17 cellular contexts compared by ENCODE assay signal in the genomic region with DNA sequence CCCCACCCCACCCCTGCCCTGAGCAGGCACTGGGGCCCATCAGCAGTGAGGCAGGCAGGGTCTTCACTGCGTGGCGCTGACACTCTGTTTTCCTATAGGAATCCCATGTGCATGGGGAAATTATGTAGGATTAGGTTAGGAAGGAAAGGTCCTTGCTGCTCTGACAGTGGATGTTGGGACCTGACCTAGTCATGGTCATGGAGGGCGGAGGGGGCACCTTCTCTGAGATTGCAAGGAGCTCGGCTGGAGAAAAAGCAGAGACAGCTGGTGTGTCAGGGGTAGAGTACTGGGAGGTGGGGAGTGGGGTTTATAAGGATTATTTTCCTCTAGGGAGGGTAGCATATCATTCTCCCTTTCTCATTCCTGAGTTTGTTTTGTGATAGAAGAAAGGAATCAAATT.
"Had no signal": no experiment of that assay in that cellular context is flagged by ENCODE, and none has a peak within 500 bp of the region (broad histone marks: within the 10 kb centered on the region; RNA-seq: fewer than 3 reads in every experiment).

No MANE protein-coding gene starts in this region.

- H3K4me3 Mint-ChIP-seq: activated CD4-positive, alpha-beta T cell treated with anti-CD3 and anti-CD28 coated beads, Interleukin-2, amount 10 ng/mL, durations not matched to agents 7 days and 5 days; activated T-cell treated with anti-CD3 and anti-CD28 coated beads, Interleukin-2, amount 50 U/mL, for 72 hours; central memory CD8-positive, alpha-beta T cell; stimulated activated naive B cell treated with anti-CD40 and anti-IgM and Interleukin-4, amounts not matched to agents 10 μg/mL and 1 μg/mL and 100 μg/mL, for 72 hours had no signal

- H3K36me3 Mint-ChIP-seq: activated naive CD4-positive, alpha-beta T cell treated with anti-CD3 and anti-CD28 coated beads, Interleukin-2, amount 50 U/mL, for 72 hours; stimulated activated naive B cell treated with anti-CD40 and anti-IgM and Interleukin-4, amounts not matched to agents 10 μg/mL and 1 μg/mL and 100 μg/mL, for 72 hours had no signal

- H3K4me1 ChIP-seq: esophagus muscularis mucosa, pancreas, tibial artery had no signal

- H3K4me3 ChIP-seq: esophagus muscularis mucosa, pancreas, tibial artery had no signal

- H3K27ac ChIP-seq: esophagus muscularis mucosa, pancreas, tibial artery had no signal

- H3K27ac Mint-ChIP-seq: activated CD4-positive, alpha-beta T cell treated with anti-CD3 and anti-CD28 coated beads, Interleukin-2, amount 10 ng/mL, durations not matched to agents 7 days and 5 days; activated T-cell treated with anti-CD3 and anti-CD28 coated beads, Interleukin-2, amount 50 U/mL, for 72 hours; stimulated activated naive B cell treated with anti-CD40 and anti-IgM and Interleukin-4, amounts not matched to agents 10 μg/mL and 1 μg/mL and 100 μg/mL, for 72 hours had no signal

- H3K9me3 ChIP-seq: esophagus muscularis mucosa, pancreas, tibial artery had no signal

- H3K27me3 Mint-ChIP-seq: activated CD4-positive, alpha-beta T cell treated with anti-CD3 and anti-CD28 coated beads, Interleukin-2, amount 10 ng/mL, durations not matched to agents 7 days and 5 days had no signal

- H3K27me3 ChIP-seq: pancreas had no signal

- H3K9me3 Mint-ChIP-seq: activated CD4-positive, alpha-beta T cell treated with anti-CD3 and anti-CD28 coated beads, Interleukin-2, amount 10 ng/mL, durations not matched to agents 7 days and 5 days; activated naive CD4-positive, alpha-beta T cell treated with anti-CD3 and anti-CD28 coated beads, Interleukin-2, amount 50 U/mL, for 72 hours; activated T-cell treated with anti-CD3 and anti-CD28 coated beads, Interleukin-2, amount 50 U/mL, for 72 hours; central memory CD8-positive, alpha-beta T cell; stimulated activated naive B cell treated with anti-CD40 and anti-IgM and Interleukin-4, amounts not matched to agents 10 μg/mL and 1 μg/mL and 100 μg/mL, for 72 hours had no signal

- ATAC-seq: activated naive CD4-positive, alpha-beta T cell treated with anti-CD3 and anti-CD28 coated beads, Interleukin-2, amount 50 U/mL, for 72 hours; activated T-cell treated with anti-CD3 and anti-CD28 coated beads, Interleukin-2, amount 50 U/mL, for 72 hours; stimulated activated naive B cell treated with anti-CD40 and anti-IgM and Interleukin-4, amounts not matched to agents 10 μg/mL and 1 μg/mL and 100 μg/mL, for 72 hours had no signal

- H3K36me3 ChIP-seq: esophagus muscularis mucosa, pancreas, tibial artery had no signal

- FAIRE-seq: keratinocyte, pancreas had no signal

- DNase-seq: activated CD4-positive, alpha-beta T cell treated with anti-CD3 and anti-CD28 coated beads, Interleukin-2, amount 10 ng/mL, durations not matched to agents 7 days and 5 days; activated CD8-positive, alpha-beta memory T cell treated with anti-CD3 and anti-CD28 coated beads, Interleukin-2, amount 50 U/mL, for 48 hours; activated gamma-delta T cell; activated T-cell treated with anti-CD3 and anti-CD28 coated beads, Interleukin-2, amount 50 U/mL, for 72 hours; cortex of kidney; effector CD4-positive, alpha-beta T cell; hippocampal formation; left ventricle myocardium superior; pancreas; stimulated activated CD4-positive, alpha-beta T cell treated with anti-CD3 and anti-CD28 coated beads, Interleukin-2, amount 100 ng/mL, for 48 hours; stimulated activated naive B cell treated with anti-CD40 and anti-IgM and Interleukin-4, amounts not matched to agents 10 μg/mL and 1 μg/mL and 100 μg/mL, for 72 hours; SW 1271; tibial artery had no signal
